Comparison of ENCODE assay signal across 10 cellular contexts in the genomic region with DNA sequence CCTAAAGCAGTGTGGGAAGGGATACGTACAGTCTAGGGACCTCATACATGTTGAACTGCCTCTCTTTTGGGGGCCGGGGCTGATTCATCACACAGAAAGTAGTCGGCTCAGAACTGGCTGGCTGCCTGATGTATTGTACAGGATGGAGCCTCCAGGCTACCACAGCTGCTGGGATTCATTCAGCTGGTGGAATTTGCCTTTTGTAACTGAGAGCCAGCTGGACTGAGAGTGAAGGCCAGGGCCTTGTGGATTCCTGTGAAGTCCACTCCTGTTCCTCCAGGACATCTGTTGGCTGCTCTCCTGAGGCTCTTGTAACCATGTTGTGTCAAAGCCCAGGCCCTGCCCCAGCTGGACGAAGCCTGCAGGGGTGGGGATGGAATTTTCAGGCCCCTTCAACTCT.
DNase-seq lines count a peak whose midpoint lies in the region; ATAC-seq and TF ChIP-seq lines count a peak whose summit lies in the region.
"Had no signal": no experiment of that assay in that cellular context is flagged by ENCODE, and none has a peak within 500 bp of the region (broad histone marks: within the 10 kb centered on the region; RNA-seq: fewer than 3 reads in every experiment).

No MANE protein-coding gene starts in this region.

- ATAC-seq in gastroesophageal sphincter, result peak; percentile 91
- ATAC-seq in activated T-cell treated with anti-CD3 and anti-CD28 coated beads, Interleukin-2, amount 50 U/mL, for 72 hours (replicated peaks in 1 of 2), result no peak

- H3K4me1 ChIP-seq in BE2C (no peaks in the 10 kb centered on the region), adipocyte (ENCODE audit: control insufficient read depth, insufficient read depth, low read length) (peaks cover 45% of the 10 kb centered on the region), gastroesophageal sphincter (peaks cover 0 to 15% (median 4%) of the 10 kb centered on the region in 3 donors)

- H3K27me3 Mint-ChIP-seq in osteocyte (ENCODE audit: unreplicated experiment), result peaks cover 3% of the 10 kb centered on the region
- no peaks in the 10 kb centered on the region for H3K27me3 Mint-ChIP-seq in activated T-cell treated with anti-CD3 and anti-CD28 coated beads, Interleukin-2, amount 50 U/mL, for 72 hours (ENCODE audit: low read depth)
- H3K27me3 Mint-ChIP-seq: CD4-positive, alpha-beta T cell had no signal

- H3K27ac ChIP-seq in gastroesophageal sphincter, result peak overlapping the region in 2 of 4 donors; percentile 24 to 28

- H3K9me3 ChIP-seq in BE2C, result no peaks in the 10 kb centered on the region
- no peaks in the 10 kb centered on the region for H3K9me3 ChIP-seq in adipocyte (ENCODE audit: control insufficient read depth, low read length)
- H3K9me3 ChIP-seq in gastroesophageal sphincter, result no peaks in the 10 kb centered on the region

- no peak for TF ChIP-seq POLR2A in gastroesophageal sphincter (IDR thresholded peaks at IDR 0.05)

- WGBS in gastroesophageal sphincter (ENCODE audit: low coverage in 1 of 2), 2 donors, result 14 to 19% methylated on average over 2 to 3 of the region's 4 CpGs

- H3K27me3 ChIP-seq in BE2C (no peaks in the 10 kb centered on the region), adipocyte (replicated peaks; ENCODE audit: control insufficient read depth, insufficient read depth, low read length) (no peaks in the 10 kb centered on the region), gastroesophageal sphincter (no peaks in the 10 kb centered on the region)

- H3K36me3 Mint-ChIP-seq in osteocyte (ENCODE audit: unreplicated experiment), result peaks cover 3% of the 10 kb centered on the region
- no peaks in the 10 kb centered on the region for H3K36me3 Mint-ChIP-seq in activated T-cell treated with anti-CD3 and anti-CD28 coated beads, Interleukin-2, amount 50 U/mL, for 72 hours (ENCODE audit: insufficient read depth in 2 of 2)

- peaks cover 10% of the 10 kb centered on the region for H3K4me1 Mint-ChIP-seq in osteocyte (ENCODE audit: unreplicated experiment)
- no peaks in the 10 kb centered on the region for H3K4me1 Mint-ChIP-seq in activated T-cell treated with anti-CD3 and anti-CD28 coated beads, Interleukin-2, amount 50 U/mL, for 72 hours (ENCODE audit: low read depth)

- TF ChIP-seq EP300 in gastroesophageal sphincter (IDR thresholded peaks at IDR 0.05), result no peak

- no peak overlapping the region for H3K4me3 Mint-ChIP-seq in osteocyte (ENCODE audit: unreplicated experiment)
- no peak overlapping the region for H3K4me3 Mint-ChIP-seq in activated T-cell treated with anti-CD3 and anti-CD28 coated beads, Interleukin-2, amount 50 U/mL, for 72 hours
- H3K4me3 Mint-ChIP-seq: CD4-positive, alpha-beta T cell had no signal

- peak overlapping the region; percentile 67 for H3K27ac Mint-ChIP-seq in osteocyte (ENCODE audit: unreplicated experiment)
- H3K27ac Mint-ChIP-seq in activated T-cell treated with anti-CD3 and anti-CD28 coated beads, Interleukin-2, amount 50 U/mL, for 72 hours, result no peak overlapping the region
- H3K27ac Mint-ChIP-seq: CD4-positive, alpha-beta T cell had no signal

- H3K9ac ChIP-seq in adipocyte (ENCODE audit: low read length), result no peak overlapping the region

- H3K36me3 ChIP-seq in BE2C, result no peaks in the 10 kb centered on the region
- H3K36me3 ChIP-seq in adipocyte (ENCODE audit: control insufficient read depth, insufficient read depth, low read length, severe bottlenecking), result no peaks in the 10 kb centered on the region
- H3K36me3 ChIP-seq in gastroesophageal sphincter, result no peaks in the 10 kb centered on the region

- TF ChIP-seq CTCF in BE2C (IDR thresholded peaks at IDR 0.05; ENCODE audit: low read depth, low read length) (no peak), gastroesophageal sphincter (IDR thresholded peaks at IDR 0.05) (no peak), osteocyte (IDR thresholded peaks at IDR 0.05) (no peak)

- DNase-seq in BE2C (peak; percentile 13), adipocyte (ENCODE audit: low read depth) (peak; percentile 97), osteocyte (ENCODE audit: extremely low spot score, unreplicated experiment) (peak; percentile 90), DMS79 (lab: John Stamatoyannopoulos, UW) (no peak), DMS114 treated with DMSO at 0.1 percent for 48 hours (lab: John Stamatoyannopoulos, UW; ENCODE audit: unreplicated experiment) (no peak), NCI-H2029 treated with DMSO at 0.1 percent for 48 hours (lab: John Stamatoyannopoulos, UW) (no peak)
- no peak for DNase-seq in activated T-cell treated with anti-CD3 and anti-CD28 coated beads, Interleukin-2, amount 50 U/mL, for 72 hours
- DNase-seq: CD4-positive, alpha-beta T cell; SIG-M5 had no signal

- H3K9me3 Mint-ChIP-seq in osteocyte (ENCODE audit: unreplicated experiment), result peaks cover 13% of the 10 kb centered on the region
- H3K9me3 Mint-ChIP-seq in activated T-cell treated with anti-CD3 and anti-CD28 coated beads, Interleukin-2, amount 50 U/mL, for 72 hours, result peaks cover 1 to 3% of the 10 kb centered on the region in 2 donors

- H3K4me3 ChIP-seq in BE2C (ENCODE audit: low read depth, low read length), result no peak overlapping the region
- H3K4me3 ChIP-seq in adipocyte (ENCODE audit: low read length), result no peak overlapping the region
- H3K4me3 ChIP-seq in gastroesophageal sphincter, result no peak overlapping the region

Comparison
In these comparisons a context has a peak if more than half of its experiments do, and no peak if none do; other contexts are left out.
1. DNase-seq: peak in BE2C (single experiment), adipocyte (single experiment) and osteocyte (single experiment); none in DMS79 (single experiment), DMS114 treated with DMSO at 0.1 percent for 48 hours (single experiment), activated T-cell treated with anti-CD3 and anti-CD28 coated beads, Interleukin-2, amount 50 U/mL, for 72 hours (0 of 2) and NCI-H2029 treated with DMSO at 0.1 percent for 48 hours (single experiment).